1 cellular context compared by ENCODE assay signal in the genomic region with DNA sequence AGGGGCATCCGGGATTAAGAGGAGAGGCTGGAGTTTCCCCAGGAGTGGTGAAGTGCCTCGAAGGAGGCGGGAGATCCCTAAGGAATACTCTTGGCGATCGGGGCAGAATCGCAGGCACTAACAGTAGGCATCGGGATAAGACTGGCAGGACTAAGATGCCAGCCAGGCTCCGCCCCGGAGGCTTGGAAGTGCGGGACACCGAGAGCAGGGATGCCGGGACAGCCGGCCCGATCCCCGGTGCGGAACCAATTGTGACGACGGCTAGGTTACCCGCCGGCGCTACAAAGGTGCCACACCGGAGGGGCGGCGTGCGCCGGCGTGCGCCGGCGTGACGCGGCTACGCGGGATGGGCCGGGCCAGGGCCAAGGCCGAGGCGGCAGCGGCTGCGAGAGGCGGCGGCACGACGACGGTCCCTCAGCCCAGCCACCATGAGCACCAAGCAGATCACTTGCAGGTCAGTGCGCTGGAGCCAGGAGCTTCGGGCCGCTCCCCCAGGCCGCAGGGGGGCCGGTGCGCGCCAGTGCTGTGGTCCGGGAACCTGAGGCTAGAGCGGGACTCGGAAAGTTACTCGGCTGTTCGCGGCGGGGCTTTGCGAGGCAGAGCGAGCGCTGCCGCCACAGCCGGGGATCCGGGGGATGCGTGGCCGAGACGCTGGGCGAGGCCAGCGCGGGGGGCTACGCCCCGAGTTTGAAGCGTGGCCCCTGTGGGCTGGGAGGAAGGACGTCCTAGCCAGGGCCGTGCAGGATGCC.
TF ChIP-seq lines count a peak whose summit lies in the region.

A gene with protein sequence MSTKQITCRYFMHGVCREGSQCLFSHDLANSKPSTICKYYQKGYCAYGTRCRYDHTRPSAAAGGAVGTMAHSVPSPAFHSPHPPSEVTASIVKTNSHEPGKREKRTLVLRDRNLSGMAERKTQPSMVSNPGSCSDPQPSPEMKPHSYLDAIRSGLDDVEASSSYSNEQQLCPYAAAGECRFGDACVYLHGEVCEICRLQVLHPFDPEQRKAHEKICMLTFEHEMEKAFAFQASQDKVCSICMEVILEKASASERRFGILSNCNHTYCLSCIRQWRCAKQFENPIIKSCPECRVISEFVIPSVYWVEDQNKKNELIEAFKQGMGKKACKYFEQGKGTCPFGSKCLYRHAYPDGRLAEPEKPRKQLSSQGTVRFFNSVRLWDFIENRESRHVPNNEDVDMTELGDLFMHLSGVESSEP (plus strand): TSS at position 365 of the 749 bp plus-strand sequence. CDS start 64 bp downstream, at position 429.

TF ChIP-seq in HepG2, 621 proteins besides CTCF, POLR2A, EP300 and RAD21 (continued from another document and continues in another):
- TF ChIP-seq AKNA (CRISPR knock-in tag; IDR thresholded peaks at IDR 0.05; ENCODE audit: borderline replicate concordance) = no peak
- TF ChIP-seq GZF1 (CRISPR knock-in tag; IDR thresholded peaks at IDR 0.05) = peak; percentile 61; the same call in 1 of the 2 replicates
- TF ChIP-seq CBX5 (CRISPR knock-in tag; IDR thresholded peaks at IDR 0.05; ENCODE audit: borderline replicate concordance) = peak; percentile 77; the same call in 1 of the 2 replicates
- TF ChIP-seq ZNF607 (CRISPR knock-in tag; IDR thresholded peaks at IDR 0.05; ENCODE audit: borderline replicate concordance) = peak; percentile 95
- peak; percentile 79; the same call in 1 of the 2 replicates for TF ChIP-seq SIN3A (IDR thresholded peaks at IDR 0.05; ENCODE audit: borderline replicate concordance, low read depth, low read length)
- peak; percentile 68; the same call in 1 of the 2 replicates for TF ChIP-seq MYNN (CRISPR knock-in tag; IDR thresholded peaks at IDR 0.05; ENCODE audit: low read depth)
- no peak for TF ChIP-seq ZBTB33 (CRISPR knock-in tag; IDR thresholded peaks at IDR 0.05)
- TF ChIP-seq NCOA1 (CRISPR knock-in tag; IDR thresholded peaks at IDR 0.05) = 0 out of 2 replicates have a peak, but pooled peaks have one; percentile 33
- no peak for TF ChIP-seq ZNF780A (CRISPR knock-in tag; IDR thresholded peaks at IDR 0.05)
- TF ChIP-seq ZBTB7A (CRISPR knock-in tag; IDR thresholded peaks at IDR 0.05) = peak; percentile 51; the same call in 1 of the 2 replicates
- TF ChIP-seq, protein P1, sequence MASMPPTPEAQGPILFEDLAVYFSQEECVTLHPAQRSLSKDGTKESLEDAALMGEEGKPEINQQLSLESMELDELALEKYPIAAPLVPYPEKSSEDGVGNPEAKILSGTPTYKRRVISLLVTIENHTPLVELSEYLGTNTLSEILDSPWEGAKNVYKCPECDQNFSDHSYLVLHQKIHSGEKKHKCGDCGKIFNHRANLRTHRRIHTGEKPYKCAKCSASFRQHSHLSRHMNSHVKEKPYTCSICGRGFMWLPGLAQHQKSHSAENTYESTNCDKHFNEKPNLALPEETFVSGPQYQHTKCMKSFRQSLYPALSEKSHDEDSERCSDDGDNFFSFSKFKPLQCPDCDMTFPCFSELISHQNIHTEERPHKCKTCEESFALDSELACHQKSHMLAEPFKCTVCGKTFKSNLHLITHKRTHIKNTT (CRISPR knock-in tag; IDR thresholded peaks at IDR 0.05) = no peak
- TF ChIP-seq ZNF232 (CRISPR knock-in tag; IDR thresholded peaks at IDR 0.05; ENCODE audit: borderline replicate concordance) = peak; percentile 70; the same call in 1 of the 2 replicates
- TF ChIP-seq PTBP1 (IDR thresholded peaks at IDR 0.05; ENCODE audit: low read depth, low read length, poor library complexity, severe bottlenecking) = no peak
- TF ChIP-seq KDM4B (CRISPR knock-in tag; IDR thresholded peaks at IDR 0.05) = no peak
- TF ChIP-seq ZMYM3 (CRISPR knock-in tag; IDR thresholded peaks at IDR 0.05) = no peak
- peak; percentile 91; the same call in 1 of the 2 replicates for TF ChIP-seq ZNF891 (CRISPR knock-in tag; IDR thresholded peaks at IDR 0.05)
- peak; percentile 73 for TF ChIP-seq KDM5A (IDR thresholded peaks at IDR 0.05; ENCODE audit: borderline replicate concordance, low read length)
- no peak for TF ChIP-seq ZNF672 (CRISPR knock-in tag; IDR thresholded peaks at IDR 0.05)
- TF ChIP-seq DMAP1 (CRISPR knock-in tag; IDR thresholded peaks at IDR 0.05) = peak; percentile 85
- peak; percentile 79; the same call in 1 of the 2 replicates for TF ChIP-seq MTF2 (CRISPR knock-in tag; IDR thresholded peaks at IDR 0.05; ENCODE audit: borderline replicate concordance)
- peak; percentile 71; the same call in 1 of the 2 replicates for TF ChIP-seq ARID2 (CRISPR knock-in tag; IDR thresholded peaks at IDR 0.05; ENCODE audit: borderline replicate concordance)
- TF ChIP-seq SMC3 (IDR thresholded peaks at IDR 0.05; ENCODE audit: low read length) = no peak
- TF ChIP-seq, protein P2, sequence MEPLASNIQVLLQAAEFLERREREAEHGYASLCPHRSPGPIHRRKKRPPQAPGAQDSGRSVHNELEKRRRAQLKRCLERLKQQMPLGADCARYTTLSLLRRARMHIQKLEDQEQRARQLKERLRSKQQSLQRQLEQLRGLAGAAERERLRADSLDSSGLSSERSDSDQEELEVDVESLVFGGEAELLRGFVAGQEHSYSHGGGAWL (CRISPR knock-in tag; IDR thresholded peaks at IDR 0.05) = peak; percentile 87
- no peak for TF ChIP-seq MIER3 (CRISPR knock-in tag; IDR thresholded peaks at IDR 0.05; ENCODE audit: borderline replicate concordance)
- no peak for TF ChIP-seq ZNF180 (CRISPR knock-in tag; IDR thresholded peaks at IDR 0.05; ENCODE audit: borderline replicate concordance, low read depth)
- no peak for TF ChIP-seq ZBTB49 (CRISPR knock-in tag; IDR thresholded peaks at IDR 0.05; ENCODE audit: borderline replicate concordance)
- TF ChIP-seq ZBTB8A (CRISPR knock-in tag; IDR thresholded peaks at IDR 0.05; ENCODE audit: borderline replicate concordance, low read depth) = no peak
- TF ChIP-seq, protein P3, sequence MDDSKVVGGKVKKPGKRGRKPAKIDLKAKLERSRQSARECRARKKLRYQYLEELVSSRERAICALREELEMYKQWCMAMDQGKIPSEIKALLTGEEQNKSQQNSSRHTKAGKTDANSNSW (CRISPR knock-in tag; IDR thresholded peaks at IDR 0.05; ENCODE audit: borderline replicate concordance) = no peak
- no peak for TF ChIP-seq ATF6 (CRISPR knock-in tag; conservative IDR thresholded peaks at IDR 0.05)
- peak; percentile 49 for TF ChIP-seq ZNF770 (CRISPR knock-in tag; IDR thresholded peaks at IDR 0.05)
- TF ChIP-seq ISX (CRISPR knock-in tag; conservative IDR thresholded peaks at IDR 0.05) = no peak; the same call in 1 of the 2 replicates
- no peak for TF ChIP-seq SIX1 (CRISPR knock-in tag; IDR thresholded peaks at IDR 0.05; ENCODE audit: borderline replicate concordance)
- no peak for TF ChIP-seq SRSF4 (IDR thresholded peaks at IDR 0.05; ENCODE audit: low read depth, low read length, poor library complexity, severe bottlenecking)
- 0 out of 2 replicates have a peak, but pooled peaks have one; percentile 60 for TF ChIP-seq ZNF101 (CRISPR knock-in tag; IDR thresholded peaks at IDR 0.05; ENCODE audit: borderline replicate concordance, low read depth)
- TF ChIP-seq TCF7L2 (IDR thresholded peaks at IDR 0.05; ENCODE audit: low read depth, low read length) = no peak
- TF ChIP-seq ZNF652 (CRISPR knock-in tag; IDR thresholded peaks at IDR 0.05; ENCODE audit: borderline replicate concordance, low read depth) = no peak
- TF ChIP-seq AGO2 (optimal IDR thresholded peaks at IDR 0.05; ENCODE audit: low read depth, low read length) = peak; percentile 73
- no peak for TF ChIP-seq NR2F6 (IDR thresholded peaks at IDR 0.05)
- peak; percentile 17; the same call in 1 of the 2 replicates for TF ChIP-seq NR2F6 (CRISPR knock-in tag; IDR thresholded peaks at IDR 0.05)
